Comparison of ENCODE assay signal across 8 cellular contexts in the genomic region with DNA sequence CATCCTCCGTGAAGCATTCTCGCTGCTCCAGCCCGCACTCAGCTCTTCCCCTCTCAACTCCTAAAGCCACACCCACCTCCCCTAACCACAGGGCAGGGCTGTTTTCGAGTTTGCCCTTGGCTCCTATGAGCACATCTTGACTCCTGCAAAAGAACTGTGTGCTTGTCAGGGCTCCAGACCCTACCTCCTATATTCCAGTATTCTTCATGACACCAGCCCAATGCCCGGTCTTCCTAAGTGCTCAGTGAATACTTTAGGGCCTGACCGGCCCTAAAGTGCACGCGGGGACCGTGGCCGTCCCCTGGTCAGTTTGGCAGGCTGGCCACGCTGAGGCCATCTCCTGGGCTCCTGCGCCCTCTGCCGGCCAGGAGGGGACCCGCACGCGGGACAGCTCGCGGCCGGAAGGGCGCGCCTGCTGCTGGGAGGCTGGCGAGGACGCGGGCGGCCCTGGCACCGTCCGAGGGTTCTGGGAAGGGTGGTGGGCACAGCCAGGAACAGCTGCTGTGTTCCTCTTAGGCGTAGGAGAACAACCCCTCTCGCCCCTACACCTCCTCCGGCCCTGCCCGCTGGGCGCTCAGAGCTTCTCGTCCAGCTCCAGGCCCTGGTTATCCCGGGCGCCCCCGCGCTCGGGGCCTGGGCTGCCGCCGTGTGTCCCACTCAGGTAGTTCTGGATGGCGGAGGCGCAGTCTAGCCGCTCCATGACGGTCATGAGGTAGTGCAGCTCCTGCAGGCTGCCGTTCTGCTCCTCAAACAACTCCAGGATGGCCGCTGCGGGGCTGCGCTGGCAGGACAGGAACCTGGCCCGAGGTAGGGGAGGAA. TPM values are rescaled to one million over a fixed set of nuclear protein-coding genes. Genes with fewer than 3 reads are reported as not detected.
DNase-seq lines count a peak whose midpoint lies in the region; ATAC-seq and TF ChIP-seq lines count a peak whose summit lies in the region.

No MANE protein-coding gene starts in this region.

- TF ChIP-seq CTCF in 22Rv1 (IDR thresholded peaks at IDR 0.05) (peak; percentile 96), right lobe of liver (IDR thresholded peaks at IDR 0.05) (peak; percentile 98 to 100 (median 99))

- H3K4me1 ChIP-seq in right lobe of liver = peaks cover 0 to 11% (median 3%) of the 10 kb centered on the region in 4 donors

- H3K36me3 ChIP-seq in right lobe of liver = peaks cover 0 to 19% (median 2%) of the 10 kb centered on the region in 4 donors

- H3K27me3 ChIP-seq in right lobe of liver = no peaks in the 10 kb centered on the region

- TF ChIP-seq POLR2A in right lobe of liver (IDR thresholded peaks at IDR 0.05) = no peak

- 22% methylated on average over 7 of the region's 49 CpGs for WGBS in right lobe of liver (ENCODE audit: insufficient coverage, low coverage, low lambda C conversion rate, missing lambda C conversion rate)

- DNase-seq in NCI-H2196 treated with DMSO at 0.1 percent for 48 hours (lab: John Stamatoyannopoulos, UW; ENCODE audit: unreplicated experiment) = peak; percentile 46
- DNase-seq in activated CD4-positive, alpha-beta T cell treated with anti-CD3 and anti-CD28 coated beads for 4 hours = peak; percentile 61 to 69
- DNase-seq in dedifferentiated amniotic fluid mesenchymal stem cell (ENCODE audit: extremely low spot score) = peak; percentile 49
- peak; percentile 83 to 86 (median 84) for DNase-seq in right lobe of liver
- peak; percentile 79 to 85 for DNase-seq in stimulated activated CD4-positive, alpha-beta T cell treated with anti-CD3 and anti-CD28 coated beads, Interleukin-2, amount 100 ng/mL, for 48 hours

- H3K27ac ChIP-seq in 22Rv1 (peak overlapping the region; percentile 35), right lobe of liver (no peak overlapping the region)

- H3K4me3 ChIP-seq in right lobe of liver = peak overlapping the region; percentile 27 to 49 (median 29)

- H3K9me3 ChIP-seq in right lobe of liver = no peaks in the 10 kb centered on the region

- ATAC-seq in GM18502 (IDR thresholded peaks at IDR 0.05; ENCODE audit: poor library complexity, unreplicated experiment) (peak; percentile 88), HG02885 (IDR thresholded peaks at IDR 0.05; ENCODE audit: poor library complexity, unreplicated experiment) (peak; percentile 89), right lobe of liver (peak; percentile 92 to 99 (median 94))

- intact Hi-C loops in right lobe of liver (cut with DNase I) = no loop called here

RNA-seq across cellular contexts. Expression of a gene that starts 11.0 kb away (rescaled TPM):
- total RNA-seq in right lobe of liver = 10 to 100 TPM in 4 of 6 experiments, 1 to 10 TPM in 2; 5.0 to 35.7 (median 13.5) TPM

RNA-seq across cellular contexts. Expression of a gene that starts 14.3 kb away (rescaled TPM):
- under 1 TPM; 0.22 to 0.86 (median 0.52) TPM for total RNA-seq in right lobe of liver

RNA-seq across cellular contexts. Expression of a gene that starts 25.0 kb away (rescaled TPM):
- total RNA-seq in right lobe of liver = not detected

RNA-seq across cellular contexts. Expression of a gene that starts 44.1 kb away (rescaled TPM):
- total RNA-seq in right lobe of liver = 10 to 100 TPM; 14.8 to 26.2 (median 21.7) TPM

RNA-seq across cellular contexts. Expression of a gene that starts 44.8 kb away (rescaled TPM):
- total RNA-seq in right lobe of liver = 10 to 100 TPM in 1 of 6 experiments, 1 to 10 TPM in 5; 6.4 to 11.7 (median 7.7) TPM
